ENCODE assay signal across 1 cellular context in the genomic region with DNA sequence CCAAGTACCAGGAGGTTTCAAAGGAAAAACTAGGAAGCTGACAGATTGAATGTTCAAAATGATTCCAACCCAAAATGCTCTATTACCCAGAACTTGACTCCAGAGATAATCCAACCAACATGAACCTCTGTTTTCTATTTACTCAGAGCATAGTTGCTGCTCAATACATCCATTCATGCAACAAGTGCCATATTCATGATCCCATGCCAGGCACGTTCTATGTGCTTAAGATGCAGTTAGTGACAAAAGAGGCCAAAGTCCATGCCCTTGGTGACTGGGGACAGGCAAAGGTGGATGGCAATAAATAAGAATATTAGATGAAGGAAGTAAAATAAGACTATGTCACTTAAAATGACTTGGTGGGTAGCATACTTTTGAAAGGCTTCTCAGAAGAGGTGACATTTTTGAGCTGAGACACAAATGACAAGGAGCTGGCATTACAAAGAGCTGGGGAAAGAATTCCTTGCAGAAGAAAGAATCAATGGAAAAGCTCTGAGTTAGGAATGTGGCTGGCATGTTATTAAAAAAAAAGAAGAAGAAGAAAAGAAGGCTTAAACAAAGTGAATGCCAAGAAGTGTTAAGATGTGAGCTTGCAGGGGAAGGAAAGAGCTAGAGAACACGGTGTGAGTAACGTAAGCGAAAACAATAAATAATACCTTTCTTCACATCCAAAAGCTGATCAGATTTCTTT.
TF ChIP-seq lines count a peak whose summit lies in the region.

No MANE protein-coding gene starts in this region.

TF ChIP-seq in GM23338, 12 proteins besides CTCF, POLR2A, EP300 and RAD21:
- TF ChIP-seq, protein P1, sequence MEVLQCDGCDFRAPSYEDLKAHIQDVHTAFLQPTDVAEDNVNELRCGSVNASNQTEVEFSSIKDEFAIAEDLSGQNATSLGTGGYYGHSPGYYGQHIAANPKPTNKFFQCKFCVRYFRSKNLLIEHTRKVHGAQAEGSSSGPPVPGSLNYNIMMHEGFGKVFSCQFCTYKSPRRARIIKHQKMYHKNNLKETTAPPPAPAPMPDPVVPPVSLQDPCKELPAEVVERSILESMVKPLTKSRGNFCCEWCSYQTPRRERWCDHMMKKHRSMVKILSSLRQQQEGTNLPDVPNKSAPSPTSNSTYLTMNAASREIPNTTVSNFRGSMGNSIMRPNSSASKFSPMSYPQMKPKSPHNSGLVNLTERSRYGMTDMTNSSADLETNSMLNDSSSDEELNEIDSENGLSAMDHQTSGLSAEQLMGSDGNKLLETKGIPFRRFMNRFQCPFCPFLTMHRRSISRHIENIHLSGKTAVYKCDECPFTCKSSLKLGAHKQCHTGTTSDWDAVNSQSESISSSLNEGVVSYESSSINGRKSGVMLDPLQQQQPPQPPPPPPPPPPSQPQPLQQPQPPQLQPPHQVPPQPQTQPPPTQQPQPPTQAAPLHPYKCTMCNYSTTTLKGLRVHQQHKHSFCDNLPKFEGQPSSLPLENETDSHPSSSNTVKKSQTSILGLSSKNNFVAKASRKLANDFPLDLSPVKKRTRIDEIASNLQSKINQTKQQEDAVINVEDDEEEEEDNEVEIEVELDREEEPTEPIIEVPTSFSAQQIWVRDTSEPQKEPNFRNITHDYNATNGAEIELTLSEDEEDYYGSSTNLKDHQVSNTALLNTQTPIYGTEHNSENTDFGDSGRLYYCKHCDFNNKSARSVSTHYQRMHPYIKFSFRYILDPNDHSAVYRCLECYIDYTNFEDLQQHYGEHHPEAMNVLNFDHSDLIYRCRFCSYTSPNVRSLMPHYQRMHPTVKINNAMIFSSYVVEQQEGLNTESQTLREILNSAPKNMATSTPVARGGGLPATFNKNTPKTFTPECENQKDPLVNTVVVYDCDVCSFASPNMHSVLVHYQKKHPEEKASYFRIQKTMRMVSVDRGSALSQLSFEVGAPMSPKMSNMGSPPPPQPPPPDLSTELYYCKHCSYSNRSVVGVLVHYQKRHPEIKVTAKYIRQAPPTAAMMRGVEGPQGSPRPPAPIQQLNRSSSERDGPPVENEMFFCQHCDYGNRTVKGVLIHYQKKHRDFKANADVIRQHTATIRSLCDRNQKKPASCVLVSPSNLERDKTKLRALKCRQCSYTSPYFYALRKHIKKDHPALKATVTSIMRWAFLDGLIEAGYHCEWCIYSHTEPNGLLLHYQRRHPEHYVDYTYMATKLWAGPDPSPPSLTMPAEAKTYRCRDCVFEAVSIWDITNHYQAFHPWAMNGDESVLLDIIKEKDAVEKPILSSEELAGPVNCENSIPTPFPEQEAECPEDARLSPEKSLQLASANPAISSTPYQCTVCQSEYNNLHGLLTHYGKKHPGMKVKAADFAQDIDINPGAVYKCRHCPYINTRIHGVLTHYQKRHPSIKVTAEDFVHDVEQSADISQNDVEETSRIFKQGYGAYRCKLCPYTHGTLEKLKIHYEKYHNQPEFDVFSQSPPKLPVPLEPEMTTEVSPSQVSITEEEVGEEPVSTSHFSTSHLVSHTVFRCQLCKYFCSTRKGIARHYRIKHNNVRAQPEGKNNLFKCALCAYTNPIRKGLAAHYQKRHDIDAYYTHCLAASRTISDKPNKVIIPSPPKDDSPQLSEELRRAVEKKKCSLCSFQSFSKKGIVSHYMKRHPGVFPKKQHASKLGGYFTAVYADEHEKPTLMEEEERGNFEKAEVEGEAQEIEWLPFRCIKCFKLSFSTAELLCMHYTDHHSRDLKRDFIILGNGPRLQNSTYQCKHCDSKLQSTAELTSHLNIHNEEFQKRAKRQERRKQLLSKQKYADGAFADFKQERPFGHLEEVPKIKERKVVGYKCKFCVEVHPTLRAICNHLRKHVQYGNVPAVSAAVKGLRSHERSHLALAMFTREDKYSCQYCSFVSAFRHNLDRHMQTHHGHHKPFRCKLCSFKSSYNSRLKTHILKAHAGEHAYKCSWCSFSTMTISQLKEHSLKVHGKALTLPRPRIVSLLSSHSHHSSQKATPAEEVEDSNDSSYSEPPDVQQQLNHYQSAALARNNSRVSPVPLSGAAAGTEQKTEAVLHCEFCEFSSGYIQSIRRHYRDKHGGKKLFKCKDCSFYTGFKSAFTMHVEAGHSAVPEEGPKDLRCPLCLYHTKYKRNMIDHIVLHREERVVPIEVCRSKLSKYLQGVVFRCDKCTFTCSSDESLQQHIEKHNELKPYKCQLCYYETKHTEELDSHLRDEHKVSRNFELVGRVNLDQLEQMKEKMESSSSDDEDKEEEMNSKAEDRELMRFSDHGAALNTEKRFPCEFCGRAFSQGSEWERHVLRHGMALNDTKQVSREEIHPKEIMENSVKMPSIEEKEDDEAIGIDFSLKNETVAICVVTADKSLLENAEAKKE (CRISPR knock-in tag; IDR thresholded peaks at IDR 0.05) = no peak
- TF ChIP-seq ZNF331 (CRISPR knock-in tag; IDR thresholded peaks at IDR 0.05; ENCODE audit: low read depth) (no peak), NANOG (IDR thresholded peaks at IDR 0.05; ENCODE audit: borderline replicate concordance) (no peak), EZH2phosphoT487 (IDR thresholded peaks at IDR 0.05; ENCODE audit: unreplicated experiment) (no peak), STAT1 (IDR thresholded peaks at IDR 0.05; ENCODE audit: unreplicated experiment) (no peak), CREB1 (CRISPR knock-in tag; IDR thresholded peaks at IDR 0.05; ENCODE audit: low read depth) (no peak), EZH2 (IDR thresholded peaks at IDR 0.05; ENCODE audit: low read depth, unreplicated experiment) (no peak), JUNB (IDR thresholded peaks at IDR 0.05; ENCODE audit: unreplicated experiment) (no peak), ZNF114 (CRISPR knock-in tag; IDR thresholded peaks at IDR 0.05) (no peak), POLR2AphosphoS5 (IDR thresholded peaks at IDR 0.05; ENCODE audit: low read depth) (no peak)
- TF ChIP-seq, protein P2, sequence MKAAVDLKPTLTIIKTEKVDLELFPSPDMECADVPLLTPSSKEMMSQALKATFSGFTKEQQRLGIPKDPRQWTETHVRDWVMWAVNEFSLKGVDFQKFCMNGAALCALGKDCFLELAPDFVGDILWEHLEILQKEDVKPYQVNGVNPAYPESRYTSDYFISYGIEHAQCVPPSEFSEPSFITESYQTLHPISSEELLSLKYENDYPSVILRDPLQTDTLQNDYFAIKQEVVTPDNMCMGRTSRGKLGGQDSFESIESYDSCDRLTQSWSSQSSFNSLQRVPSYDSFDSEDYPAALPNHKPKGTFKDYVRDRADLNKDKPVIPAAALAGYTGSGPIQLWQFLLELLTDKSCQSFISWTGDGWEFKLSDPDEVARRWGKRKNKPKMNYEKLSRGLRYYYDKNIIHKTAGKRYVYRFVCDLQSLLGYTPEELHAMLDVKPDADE (IDR thresholded peaks at IDR 0.05) = no peak
- TF ChIP-seq, protein P3, sequence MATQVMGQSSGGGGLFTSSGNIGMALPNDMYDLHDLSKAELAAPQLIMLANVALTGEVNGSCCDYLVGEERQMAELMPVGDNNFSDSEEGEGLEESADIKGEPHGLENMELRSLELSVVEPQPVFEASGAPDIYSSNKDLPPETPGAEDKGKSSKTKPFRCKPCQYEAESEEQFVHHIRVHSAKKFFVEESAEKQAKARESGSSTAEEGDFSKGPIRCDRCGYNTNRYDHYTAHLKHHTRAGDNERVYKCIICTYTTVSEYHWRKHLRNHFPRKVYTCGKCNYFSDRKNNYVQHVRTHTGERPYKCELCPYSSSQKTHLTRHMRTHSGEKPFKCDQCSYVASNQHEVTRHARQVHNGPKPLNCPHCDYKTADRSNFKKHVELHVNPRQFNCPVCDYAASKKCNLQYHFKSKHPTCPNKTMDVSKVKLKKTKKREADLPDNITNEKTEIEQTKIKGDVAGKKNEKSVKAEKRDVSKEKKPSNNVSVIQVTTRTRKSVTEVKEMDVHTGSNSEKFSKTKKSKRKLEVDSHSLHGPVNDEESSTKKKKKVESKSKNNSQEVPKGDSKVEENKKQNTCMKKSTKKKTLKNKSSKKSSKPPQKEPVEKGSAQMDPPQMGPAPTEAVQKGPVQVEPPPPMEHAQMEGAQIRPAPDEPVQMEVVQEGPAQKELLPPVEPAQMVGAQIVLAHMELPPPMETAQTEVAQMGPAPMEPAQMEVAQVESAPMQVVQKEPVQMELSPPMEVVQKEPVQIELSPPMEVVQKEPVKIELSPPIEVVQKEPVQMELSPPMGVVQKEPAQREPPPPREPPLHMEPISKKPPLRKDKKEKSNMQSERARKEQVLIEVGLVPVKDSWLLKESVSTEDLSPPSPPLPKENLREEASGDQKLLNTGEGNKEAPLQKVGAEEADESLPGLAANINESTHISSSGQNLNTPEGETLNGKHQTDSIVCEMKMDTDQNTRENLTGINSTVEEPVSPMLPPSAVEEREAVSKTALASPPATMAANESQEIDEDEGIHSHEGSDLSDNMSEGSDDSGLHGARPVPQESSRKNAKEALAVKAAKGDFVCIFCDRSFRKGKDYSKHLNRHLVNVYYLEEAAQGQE (IDR thresholded peaks at IDR 0.05; ENCODE audit: unreplicated experiment) = no peak
